ENCODE assay signal across 10 cellular contexts in genomic region chr16:30785126-30786106, GRCh38. TPM values are rescaled to one million over a fixed set of nuclear protein-coding genes. Genes with fewer than 3 reads are reported as not detected.
DNase-seq lines count a peak whose midpoint lies in the region; ATAC-seq and TF ChIP-seq lines count a peak whose summit lies in the region.
"Had no signal": no experiment of that assay in that cellular context is flagged by ENCODE, and none has a peak within 500 bp of the region (broad histone marks: within the 10 kb centered on the region; RNA-seq: fewer than 3 reads in every experiment).

No MANE protein-coding gene starts in this region.

- no TSS peak for BruUV-seq in IMR-90 (replicated peaks; lab: Mats Ljungman, UMichigan)

- H2BK5ac ChIP-seq in IMR-90 (ENCODE audit: low read depth, low read length, poor library complexity, severe bottlenecking): peak overlapping the region; percentile 17

- H2AK9ac ChIP-seq in IMR-90 (replicated peaks; ENCODE audit: low read depth, low read length, poor library complexity): peak overlapping the region; percentile 85

- H3K4me3 Mint-ChIP-seq in naive B cell: peak overlapping the region in 7 of 8 donors; percentile 61 to 88 (median 80)
- H3K4me3 Mint-ChIP-seq in T-helper 2 cell treated with Interferon-gamma antibody and Interleukin-4, amounts not matched to agents 5 μg/mL and 100 μg/mL, for 36 hours: no peak overlapping the region

- peak overlapping the region; percentile 70 to 74; a peak in 2 of 4 replicates for H4K8ac ChIP-seq in IMR-90 (ENCODE audit: low read depth in 2 of 2, low read length in 2 of 2)

- H2BK120ac ChIP-seq in IMR-90 (ENCODE audit: low read depth, low read length): 0 out of 2 replicates have a peak overlapping the region, but pooled peaks have one; percentile 8

- H3K9me3 Mint-ChIP-seq in naive B cell: no peaks in the 10 kb centered on the region
- no peaks in the 10 kb centered on the region for H3K9me3 Mint-ChIP-seq in T-helper 2 cell treated with Interferon-gamma antibody and Interleukin-4, amounts not matched to agents 5 μg/mL and 100 μg/mL, for 36 hours

- no peak overlapping the region for H2BK20ac ChIP-seq in IMR-90 (ENCODE audit: low read depth, low read length)

- peaks cover 34% of the 10 kb centered on the region for H3K36me3 ChIP-seq in IMR-90 (ENCODE audit: control insufficient read depth, insufficient read depth, low read length)

- H3K14ac ChIP-seq in IMR-90 (replicated peaks; ENCODE audit: low read depth, low read length): peak overlapping the region; percentile 76

- H3K27ac Mint-ChIP-seq in naive B cell: peak overlapping the region in 3 of 6 donors; percentile 36 to 84 (median 49)
- H3K27ac Mint-ChIP-seq in T-helper 2 cell treated with Interferon-gamma antibody and Interleukin-4, amounts not matched to agents 5 μg/mL and 100 μg/mL, for 36 hours: no peak overlapping the region

- dilution Hi-C loops in IMR-90 (cut with HindIII; ENCODE audit: low sequenced_read_pairs, unreplicated experiment): no loop called here

- peak overlapping the region; percentile 90 for H3K4me3 ChIP-seq in AG04450 (ENCODE audit: low read depth, low read length)
- H3K4me3 ChIP-seq in IMR-90 (ENCODE audit: insufficient read depth, low read depth, low read length): peak overlapping the region; percentile 96
- H3K4me3 ChIP-seq in coronary artery: peak overlapping the region; percentile 89

- CTCF ChIA-PET in AG04450 (lab: Charles Lee): interaction anchor here (1.0 kb wide), 1 partner anchor 20 kb away, joined by 3 read pairs; no protein-coding TSS in a partner anchor
- CTCF ChIA-PET in IMR-90 (lab: Yijun Ruan, JAX): interaction anchor here (0.6 kb wide), 1 partner anchor 61 kb away, joined by 3 read pairs; no protein-coding TSS in a partner anchor

- H3K9me1 ChIP-seq in IMR-90 (ENCODE audit: insufficient read depth, low read length): peaks cover 6% of the 10 kb centered on the region; the same call in 1 of the 2 replicates

- no peak overlapping the region for H3K27ac ChIP-seq in AG04450 (ENCODE audit: low read depth, low read length)
- peak overlapping the region; percentile 63 for H3K27ac ChIP-seq in IMR-90 (ENCODE audit: insufficient read depth, low read length)
- peak overlapping the region in 1 of 2 donors; percentile 91 for H3K27ac ChIP-seq in coronary artery

- intact Hi-C loops in IMR-90 (cut with micrococcal nuclease): no loop called here

- no peaks in the 10 kb centered on the region; the same call in 1 of the 2 replicates for H3K9me3 ChIP-seq in AG04450 (ENCODE audit: control insufficient read depth, insufficient read depth, low read length)
- no peaks in the 10 kb centered on the region for H3K9me3 ChIP-seq in IMR-90 (ENCODE audit: control insufficient read depth, insufficient read depth, low read length)

- no peak overlapping the region for H3K18ac ChIP-seq in IMR-90 (ENCODE audit: low read depth, low read length)

- peak overlapping the region; percentile 85 for H2AFZ ChIP-seq in IMR-90 (replicated peaks; ENCODE audit: low read length, poor library complexity)

- 80% methylated on average over 1 of the region's 7 CpGs; no CpG with 5 or more reads in 1 of the 2 experiments for WGBS in IMR-90 (ENCODE audit: extremely low coverage in 2 of 2, insufficient read length in 1 of 2), 2 experiments

- peak overlapping the region; percentile 75; the same call in 1 of the 2 replicates for H3K56ac ChIP-seq in IMR-90 (ENCODE audit: extremely low read depth, insufficient read depth, low read length)

- ATAC-seq in IMR-90 (ENCODE audit: low read depth) (no peak), naive B cell (ENCODE audit: low read depth in 2 of 2) (no peak)

- H2AK5ac ChIP-seq in IMR-90 (ENCODE audit: low read depth, low read length): peak overlapping the region; percentile 91

- H3K4ac ChIP-seq in IMR-90 (ENCODE audit: low read depth, low read length): peak overlapping the region; percentile 71

- H4K5ac ChIP-seq in IMR-90 (ENCODE audit: low read depth, low read length): 0 out of 2 replicates have a peak overlapping the region, but pooled peaks have one; percentile 42

- H3K79me1 ChIP-seq in IMR-90 (ENCODE audit: low read depth in 1 of 2, low read length in 2 of 2): peaks cover 11 to 44% of the 10 kb centered on the region in 2 experiments

- in situ Hi-C loops in IMR-90 (cut with MboI; ENCODE audit: low sequenced_read_pairs): no loop called here

- peaks cover 4% of the 10 kb centered on the region for H3K4me1 ChIP-seq in IMR-90 (ENCODE audit: control insufficient read depth, insufficient read depth, low read length)

- H4K20me1 ChIP-seq in IMR-90 (ENCODE audit: insufficient read depth, low read length): peaks cover 8% of the 10 kb centered on the region

- no peak for TF ChIP-seq POLR2A in IMR-90 (IDR thresholded peaks at IDR 0.05; ENCODE audit: low read depth, low read length)

- H3K27me3 ChIP-seq in AG04450 (ENCODE audit: control insufficient read depth, insufficient read depth, low read length): no peaks in the 10 kb centered on the region
- H3K27me3 ChIP-seq in IMR-90 (ENCODE audit: control insufficient read depth, insufficient read depth, low read length): no peaks in the 10 kb centered on the region

- TF ChIP-seq CTCF in AG04450 (IDR thresholded peaks at IDR 0.05; ENCODE audit: low read depth, low read length) (no peak), IMR-90 (conservative IDR thresholded peaks at IDR 0.05; ENCODE audit: low read depth, low read length) (no peak), coronary artery (IDR thresholded peaks at IDR 0.05) (no peak)

- H3K23ac ChIP-seq in IMR-90 (ENCODE audit: low read depth, low read length): peak overlapping the region; percentile 52; the same call in 1 of the 2 replicates

- H3K4me2 ChIP-seq in IMR-90 (ENCODE audit: low read depth, low read length): peak overlapping the region; percentile 98

- no peak overlapping the region for H2BK15ac ChIP-seq in IMR-90 (ENCODE audit: low read depth, low read length)

- no peak overlapping the region for H4K91ac ChIP-seq in IMR-90 (ENCODE audit: insufficient read depth, low read depth, low read length)

- TF ChIP-seq RAD21 in IMR-90 (IDR thresholded peaks at IDR 0.05; ENCODE audit: low read length): no peak

- H3K9ac ChIP-seq in IMR-90 (ENCODE audit: low read depth, low read length): peak overlapping the region; percentile 77

- H3K4me1 Mint-ChIP-seq in naive B cell: peaks cover 18 to 30% (median 22%) of the 10 kb centered on the region in 3 donors
- H3K4me1 Mint-ChIP-seq in T-helper 2 cell treated with Interferon-gamma antibody and Interleukin-4, amounts not matched to agents 5 μg/mL and 100 μg/mL, for 36 hours (ENCODE audit: low read depth): no peaks in the 10 kb centered on the region

- DNase-seq in AG04450 (ENCODE audit: low read depth, low spot score) (no peak), IMR-90 (no peak), coronary artery (ENCODE audit: low spot score) (no peak), naive B cell (no peak), SIG-M5 (lab: John Stamatoyannopoulos, UW) (no peak), anterior cingulate cortex (lab: John Stamatoyannopoulos, UW) (no peak), NCI-H524 (lab: John Stamatoyannopoulos, UW) (no peak)
- DNase-seq in T-helper 2 cell treated with Interferon-gamma antibody and Interleukin-4, amounts not matched to agents 5 μg/mL and 100 μg/mL, for 36 hours (ENCODE audit: low spot score): no peak
- DNase-seq: activated CD8-positive, alpha-beta memory T cell treated with anti-CD3 and anti-CD28 coated beads for 24 hours; NCI-H1092 had no signal

- POLR2A ChIA-PET in AG04450 (lab: Yijun Ruan, JAX) (interaction anchor here (3.0 kb wide), 1 partner anchor 20 kb away, joined by 70 read pairs; no protein-coding TSS in a partner anchor), IMR-90 (lab: Charles Lee; ENCODE audit: unreplicated experiment) (interaction anchor here (0.6 kb wide), 1 partner anchor 20 kb away, joined by 4 read pairs; no protein-coding TSS in a partner anchor)

- H3K36me3 Mint-ChIP-seq in naive B cell: no peaks in the 10 kb centered on the region
- H3K36me3 Mint-ChIP-seq in T-helper 2 cell treated with Interferon-gamma antibody and Interleukin-4, amounts not matched to agents 5 μg/mL and 100 μg/mL, for 36 hours (ENCODE audit: low read depth): no peaks in the 10 kb centered on the region

- peaks cover 0 to 3% (median 0%) of the 10 kb centered on the region in 3 donors for H3K27me3 Mint-ChIP-seq in naive B cell
- peaks cover 39% of the 10 kb centered on the region for H3K27me3 Mint-ChIP-seq in T-helper 2 cell treated with Interferon-gamma antibody and Interleukin-4, amounts not matched to agents 5 μg/mL and 100 μg/mL, for 36 hours (ENCODE audit: low read depth)

TF ChIP-seq in IMR-90, 13 proteins besides CTCF, POLR2A, EP300 and RAD21 (continues in another document):
- no peak for TF ChIP-seq MXI1 (IDR thresholded peaks at IDR 0.05; ENCODE audit: borderline replicate concordance, low read depth, low read length)

RNA-seq across cellular contexts. Expression of gene ZNF629, which starts 1.6 kb away (rescaled TPM):
- 5.1 and 8.0 TPM in 2 replicates for polyA plus RNA-seq in AG04450 (2011; rRNA removed)
- polyA minus RNA-seq in AG04450 (2011; rRNA and poly(A)+ RNA removed): 9.5 and 9.9 TPM in 2 replicates
- 9.1 and 9.4 TPM in 2 replicates for total RNA-seq in IMR-90 (2012; rRNA removed)
- 6.6 and 7.3 TPM in 2 replicates for polyA plus RNA-seq in IMR-90 (2012; rRNA removed)
- 3.2 and 4.6 TPM in 2 replicates for polyA plus RNA-seq in IMR-90 (2012; cell fraction: cytosol; rRNA removed)
- polyA plus RNA-seq in IMR-90 (2012; cell fraction: nucleus; rRNA removed; ENCODE audit: low replicate concordance): 9.8 and 11.9 TPM in 2 replicates
- 1 to 10 TPM in 1 of 6 donors, under 1 TPM in 4, not detected in 1; 0.23 to 1.4 (median 0.45) TPM for polyA plus RNA-seq in naive B cell (ENCODE audit: low read depth in 6 of 6)

RNA-seq across cellular contexts. Expression of gene RNF40, which starts 23.3 kb away (rescaled TPM):
- polyA plus RNA-seq in AG04450 (2011; rRNA removed) (66.8 and 75.5 TPM in 2 replicates), IMR-90 (2012; rRNA removed) (46.7 and 49.7 TPM in 2 replicates), naive B cell (ENCODE audit: low read depth in 6 of 6) (10 to 100 TPM; 15.0 to 51.6 (median 28.8) TPM)
- 108 and 117 TPM in 2 replicates for polyA minus RNA-seq in AG04450 (2011; rRNA and poly(A)+ RNA removed)
- 63.9 and 72.4 TPM in 2 replicates for total RNA-seq in IMR-90 (2012; rRNA removed)
- 22.2 and 29.2 TPM in 2 replicates for polyA plus RNA-seq in IMR-90 (2012; cell fraction: cytosol; rRNA removed)
- polyA plus RNA-seq in IMR-90 (2012; cell fraction: nucleus; rRNA removed; ENCODE audit: low replicate concordance): 74.3 and 98.0 TPM in 2 replicates

RNA-seq across cellular contexts. Expression of gene CFAP119, which starts 23.6 kb away (rescaled TPM):
- 2.6 and 3.1 TPM in 2 replicates for polyA plus RNA-seq in AG04450 (2011; rRNA removed)
- polyA minus RNA-seq in AG04450 (2011; rRNA and poly(A)+ RNA removed): 1.9 and 3.6 TPM in 2 replicates
- total RNA-seq in IMR-90 (2012; rRNA removed): 0.90 and 1.7 TPM in 2 replicates
- polyA plus RNA-seq in IMR-90 (2012; rRNA removed): 7.6 and 8.8 TPM in 2 replicates
- polyA plus RNA-seq in IMR-90 (2012; cell fraction: cytosol; rRNA removed): 5.0 and 5.2 TPM in 2 replicates
- 47.8 and 56.3 TPM in 2 replicates for polyA plus RNA-seq in IMR-90 (2012; cell fraction: nucleus; rRNA removed; ENCODE audit: low replicate concordance)
- polyA plus RNA-seq in naive B cell (ENCODE audit: low read depth in 6 of 6): under 1 TPM; 0.16 to 0.88 (median 0.62) TPM

RNA-seq across cellular contexts. Expression of gene PHKG2, which starts 37.2 kb away (rescaled TPM):
- polyA plus RNA-seq in AG04450 (2011; rRNA removed) (21.7 and 26.0 TPM in 2 replicates), IMR-90 (2012; rRNA removed) (37.7 and 38.9 TPM in 2 replicates), naive B cell (ENCODE audit: low read depth in 6 of 6) (10 to 100 TPM; 24.7 to 43.9 (median 29.8) TPM)
- 18.6 and 28.5 TPM in 2 replicates for polyA minus RNA-seq in AG04450 (2011; rRNA and poly(A)+ RNA removed)
- 26.0 and 26.7 TPM in 2 replicates for total RNA-seq in IMR-90 (2012; rRNA removed)
- polyA plus RNA-seq in IMR-90 (2012; cell fraction: cytosol; rRNA removed): 20.1 and 32.6 TPM in 2 replicates
- polyA plus RNA-seq in IMR-90 (2012; cell fraction: nucleus; rRNA removed; ENCODE audit: low replicate concordance): 162 and 239 TPM in 2 replicates
